Comparison of ENCODE assay signal across 1 cellular context in genomic region chr17:82110298-82110697, GRCh38.
TF ChIP-seq lines count a peak whose summit lies in the region.

No MANE protein-coding gene starts in this region.

TF ChIP-seq in HEK293, 187 proteins besides CTCF, POLR2A, EP300 and RAD21:
- TF ChIP-seq, protein P1, sequence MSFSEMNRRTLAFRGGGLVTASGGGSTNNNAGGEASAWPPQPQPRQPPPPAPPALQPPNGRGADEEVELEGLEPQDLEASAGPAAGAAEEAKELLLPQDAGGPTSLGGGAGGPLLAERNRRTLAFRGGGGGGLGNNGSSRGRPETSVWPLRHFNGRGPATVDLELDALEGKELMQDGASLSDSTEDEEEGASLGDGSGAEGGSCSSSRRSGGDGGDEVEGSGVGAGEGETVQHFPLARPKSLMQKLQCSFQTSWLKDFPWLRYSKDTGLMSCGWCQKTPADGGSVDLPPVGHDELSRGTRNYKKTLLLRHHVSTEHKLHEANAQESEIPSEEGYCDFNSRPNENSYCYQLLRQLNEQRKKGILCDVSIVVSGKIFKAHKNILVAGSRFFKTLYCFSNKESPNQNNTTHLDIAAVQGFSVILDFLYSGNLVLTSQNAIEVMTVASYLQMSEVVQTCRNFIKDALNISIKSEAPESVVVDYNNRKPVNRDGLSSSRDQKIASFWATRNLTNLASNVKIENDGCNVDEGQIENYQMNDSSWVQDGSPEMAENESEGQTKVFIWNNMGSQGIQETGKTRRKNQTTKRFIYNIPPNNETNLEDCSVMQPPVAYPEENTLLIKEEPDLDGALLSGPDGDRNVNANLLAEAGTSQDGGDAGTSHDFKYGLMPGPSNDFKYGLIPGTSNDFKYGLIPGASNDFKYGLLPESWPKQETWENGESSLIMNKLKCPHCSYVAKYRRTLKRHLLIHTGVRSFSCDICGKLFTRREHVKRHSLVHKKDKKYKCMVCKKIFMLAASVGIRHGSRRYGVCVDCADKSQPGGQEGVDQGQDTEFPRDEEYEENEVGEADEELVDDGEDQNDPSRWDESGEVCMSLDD (tag by site-specific recombination; IDR thresholded peaks at IDR 0.05): no peak
- TF ChIP-seq ZNF830 (tag by site-specific recombination; IDR thresholded peaks at IDR 0.05; ENCODE audit: low read depth) (no peak), SETDB1 (IDR thresholded peaks at IDR 0.05; ENCODE audit: insufficient read length, low read length) (no peak), ZNF391 (tag by site-specific recombination; IDR thresholded peaks at IDR 0.05; ENCODE audit: borderline replicate concordance, low read depth) (no peak), ZNF133 (tag by site-specific recombination; IDR thresholded peaks at IDR 0.05) (no peak), ZNF423 (tag by site-specific recombination; IDR thresholded peaks at IDR 0.05) (no peak)
TF ChIP-seq in HEK293: peak in this region for 0.
